ENCODE assay signal across 24 cellular contexts in genomic region chr11:23976776-23977380, GRCh38.
DNase-seq lines count a peak whose midpoint lies in the region; ATAC-seq and TF ChIP-seq lines count a peak whose summit lies in the region.
"Had no signal": no experiment of that assay in that cellular context is flagged by ENCODE, and none has a peak within 500 bp of the region (broad histone marks: within the 10 kb centered on the region; RNA-seq: fewer than 3 reads in every experiment).

No MANE protein-coding gene starts in this region.

- H3K4me1 Mint-ChIP-seq in HFFc6 (ENCODE audit: low read depth) (peaks cover 55% of the 10 kb centered on the region), immature natural killer cell (no peaks in the 10 kb centered on the region)
- H3K4me1 Mint-ChIP-seq: activated CD4-positive, alpha-beta T cell treated with anti-CD3 and anti-CD28 coated beads for 36 hours; CD4-positive, CD25-positive, alpha-beta regulatory T cell; memory B cell had no signal

- intact Hi-C loops in mucosa of descending colon (cut with DNase I, micrococcal nuclease): no loop called here

- H3K36me3 Mint-ChIP-seq in HFFc6 (ENCODE audit: low read depth) (no peaks in the 10 kb centered on the region), immature natural killer cell (peaks cover 0 to 3% (median 0%) of the 10 kb centered on the region in 3 donors)
- H3K36me3 Mint-ChIP-seq: activated naive CD8-positive, alpha-beta T cell; CD4-positive, CD25-positive, alpha-beta regulatory T cell; memory B cell; natural killer cell treated with Interleukin-12 subunit alpha and Interleukin-12 subunit beta and Interleukin-15 and Interleukin-18, amount 100 ng/mL, for 72 hours had no signal

- peak overlapping the region; percentile 75 for H3K27ac Mint-ChIP-seq in HFFc6
- no peak overlapping the region for H3K27ac Mint-ChIP-seq in immature natural killer cell
- H3K27ac Mint-ChIP-seq: activated CD4-positive, alpha-beta T cell treated with anti-CD3 and anti-CD28 coated beads for 36 hours; activated naive CD8-positive, alpha-beta T cell; CD4-positive, CD25-positive, alpha-beta regulatory T cell; memory B cell; natural killer cell treated with Interleukin-12 subunit alpha and Interleukin-12 subunit beta and Interleukin-15 and Interleukin-18, amount 100 ng/mL, for 72 hours had no signal

- DNase-seq in AG04450 (ENCODE audit: low read depth, low spot score) (no peak), HFFc6 (no peak), astrocyte of the spinal cord (ENCODE audit: low read depth, low spot score) (peak; percentile 78), iris pigment epithelial cell (ENCODE audit: low read depth) (peak; percentile 70), medulla oblongata (ENCODE audit: extremely low spot score) (no peak), mucosa of descending colon (no peak), immature natural killer cell (no peak)
- DNase-seq: activated CD4-positive, alpha-beta T cell treated with anti-CD3 and anti-CD28 coated beads for 36 hours; CD4-positive, CD25-positive, alpha-beta regulatory T cell; DMS153; KBM-7; NCI-H2029; NCI-H446; RPMI8226; stimulated activated CD4-positive, alpha-beta T cell treated with anti-CD3 and anti-CD28 coated beads, Interleukin-4, amount 100 ng/mL, for 24 hours; uterus had no signal

- in situ Hi-C loops in astrocyte of the spinal cord (cut with HindIII; ENCODE audit: low sequenced_read_pairs): no loop called here

- H3K4me3 Mint-ChIP-seq in HFFc6: peak overlapping the region; percentile 45
- H3K4me3 Mint-ChIP-seq in immature natural killer cell: no peak overlapping the region
- H3K4me3 Mint-ChIP-seq: activated CD4-positive, alpha-beta T cell treated with anti-CD3 and anti-CD28 coated beads for 36 hours; activated naive CD8-positive, alpha-beta T cell; CD4-positive, CD25-positive, alpha-beta regulatory T cell; memory B cell; natural killer cell treated with Interleukin-12 subunit alpha and Interleukin-12 subunit beta and Interleukin-15 and Interleukin-18, amount 100 ng/mL, for 72 hours had no signal

- H3K9me3 Mint-ChIP-seq in HFFc6: no peaks in the 10 kb centered on the region
- H3K9me3 Mint-ChIP-seq in immature natural killer cell: no peaks in the 10 kb centered on the region
- H3K9me3 Mint-ChIP-seq: natural killer cell treated with Interleukin-12 subunit alpha and Interleukin-12 subunit beta and Interleukin-15 and Interleukin-18, amount 100 ng/mL, for 72 hours had no signal

- TF ChIP-seq CTCF in AG04450 (IDR thresholded peaks at IDR 0.05; ENCODE audit: low read depth, low read length): no peak
- no peak for TF ChIP-seq CTCF in HFFc6 (IDR thresholded peaks at IDR 0.05)
- TF ChIP-seq CTCF in astrocyte of the spinal cord (IDR thresholded peaks at IDR 0.05; ENCODE audit: low read depth, low read length): no peak
- no peak for TF ChIP-seq CTCF in mucosa of descending colon (IDR thresholded peaks at IDR 0.05)

- no peaks in the 10 kb centered on the region for H3K4me1 ChIP-seq in mucosa of descending colon (ENCODE audit: low read depth)
- H3K4me1 ChIP-seq: prostate gland, uterus had no signal

- H3K27me3 Mint-ChIP-seq in HFFc6 (ENCODE audit: insufficient read depth) (no peaks in the 10 kb centered on the region; the same call in 1 of the 2 replicates), immature natural killer cell (ENCODE audit: low read depth in 3 of 3) (peaks cover 0 to 1% (median 0%) of the 10 kb centered on the region in 3 donors)
- H3K27me3 Mint-ChIP-seq: activated CD4-positive, alpha-beta T cell treated with anti-CD3 and anti-CD28 coated beads for 36 hours; activated naive CD8-positive, alpha-beta T cell; CD4-positive, CD25-positive, alpha-beta regulatory T cell; memory B cell; natural killer cell treated with Interleukin-12 subunit alpha and Interleukin-12 subunit beta and Interleukin-15 and Interleukin-18, amount 100 ng/mL, for 72 hours had no signal

- no peaks in the 10 kb centered on the region for H3K27me3 ChIP-seq in AG04450 (ENCODE audit: control insufficient read depth, insufficient read depth, low read length)
- H3K27me3 ChIP-seq: cardiac muscle cell, hepatocyte, uterus had no signal

- CTCF ChIA-PET in AG04450 (lab: Charles Lee): interaction anchor here (1.0 to 1.3 kb wide), 4 partner anchors 13 to 863 kb away, joined by 3 read pairs; no protein-coding TSS in a partner anchor

- POLR2A ChIA-PET in AG04450 (lab: Yijun Ruan, JAX): interaction anchor here (0.6 to 1.3 kb wide), 4 partner anchors 14 to 79 kb away, joined by 3 to 4 read pairs (median 3); no protein-coding TSS in a partner anchor

- no peak for ATAC-seq in GM21360 (IDR thresholded peaks at IDR 0.05; ENCODE audit: unreplicated experiment)
- no peak for ATAC-seq in mucosa of descending colon
- ATAC-seq: activated CD4-positive, alpha-beta T cell treated with anti-CD3 and anti-CD28 coated beads for 36 hours; esophagus mucosa; natural killer cell treated with Interleukin-12 subunit alpha and Interleukin-12 subunit beta and Interleukin-15 and Interleukin-18, amount 100 ng/mL, for 72 hours had no signal

- H3K4me3 ChIP-seq in AG04450 (ENCODE audit: low read depth, low read length) (no peak overlapping the region), astrocyte of the spinal cord (ENCODE audit: low read depth, low read length) (no peak overlapping the region), mucosa of descending colon (no peak overlapping the region)
- H3K4me3 ChIP-seq: cardiac muscle cell, hepatocyte, prostate gland, uterus had no signal

- H3K9me3 ChIP-seq in AG04450 (ENCODE audit: control insufficient read depth, insufficient read depth, low read length) (no peaks in the 10 kb centered on the region), mucosa of descending colon (no peaks in the 10 kb centered on the region)
- H3K9me3 ChIP-seq: prostate gland, uterus had no signal

- H3K27ac ChIP-seq in AG04450 (ENCODE audit: low read depth, low read length): peak overlapping the region; percentile 71
- H3K27ac ChIP-seq: cardiac muscle cell, hepatocyte, prostate gland, uterus had no signal

- no peaks in the 10 kb centered on the region for H3K36me3 ChIP-seq in mucosa of descending colon (ENCODE audit: low read depth)
- H3K36me3 ChIP-seq: cardiac muscle cell, prostate gland, uterus had no signal

Comparison
In these comparisons a context has a peak if more than half of its experiments do, and no peak if none do; other contexts are left out.
1. DNase-seq: peak in astrocyte of the spinal cord (single experiment) and iris pigment epithelial cell (single experiment); none in AG04450 (single experiment), HFFc6 (single experiment), medulla oblongata (single experiment), mucosa of descending colon (0 of 3) and immature natural killer cell (0 of 3).